19 cellular contexts compared by ENCODE assay signal in the genomic region with DNA sequence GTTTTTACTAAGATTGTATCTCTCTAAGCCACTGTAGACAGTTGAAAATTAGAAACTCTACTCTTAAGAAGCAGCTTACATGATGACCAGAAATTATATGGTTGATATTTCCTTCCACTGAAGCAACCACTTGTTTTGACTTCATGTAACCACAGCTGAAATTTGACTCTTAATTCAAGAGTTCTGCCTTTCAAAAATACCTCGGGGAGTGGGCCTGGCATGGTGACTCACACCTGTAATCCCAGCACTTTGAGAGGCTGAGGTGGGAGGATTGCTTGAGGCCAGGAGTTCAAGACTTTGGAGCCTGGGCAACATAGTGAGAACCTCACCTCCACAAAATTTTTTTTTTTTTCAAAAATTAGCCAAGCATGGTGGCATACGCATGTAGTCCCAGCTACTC. TPM values are rescaled to one million over a fixed set of nuclear protein-coding genes. Genes with fewer than 3 reads are reported as not detected.
A peak's percentile ranks its signal among the peaks of the same experiment; 100 is the strongest.
DNase-seq lines count a peak whose midpoint lies in the region; ATAC-seq and TF ChIP-seq lines count a peak whose summit lies in the region.
"Had no signal": no experiment of that assay in that cellular context is flagged by ENCODE, and none has a peak within 500 bp of the region (broad histone marks: within the 10 kb centered on the region; RNA-seq: fewer than 3 reads in every experiment).

No MANE protein-coding gene starts in this region.

- TF ChIP-seq CTCF in HEK293 (tag by site-specific recombination; IDR thresholded peaks at IDR 0.05) = no peak
- TF ChIP-seq CTCF in psoas muscle (IDR thresholded peaks at IDR 0.05) = no peak

- no peaks in the 10 kb centered on the region for H3K27me3 ChIP-seq in psoas muscle (ENCODE audit: insufficient read depth in 3 of 3, low read length in 2 of 3)
- H3K27me3 ChIP-seq: BLaER1 treated with 17β-estradiol and CSF1 and Interleukin-3, amounts not matched to agents 10 nM and 100 nM had no signal

- WGBS in psoas muscle, 3 donors = 29 to 60% (median 38%) methylated on average over 2 of the region's 2 CpGs

- H3K4me3 ChIP-seq in HEK293 (ENCODE audit: low read depth, low read length) (no peak overlapping the region), psoas muscle (peak overlapping the region; percentile 75)
- H3K4me3 ChIP-seq: BLaER1 treated with 17β-estradiol and CSF1 and Interleukin-3, amounts not matched to agents 10 nM and 100 nM had no signal

- intact Hi-C loops in psoas muscle (cut with DNase I) = no loop called here

- CTCF ChIA-PET in HEK293 (lab: Yijun Ruan, JAX) = interaction anchor here (0.6 kb wide), 1 partner anchor 291 kb away, joined by 3 read pairs; no protein-coding TSS in a partner anchor

- H3K27ac ChIP-seq in HEK293 (ENCODE audit: extremely low read depth, low read depth, low read length) = no peak overlapping the region
- peak overlapping the region; percentile 94 for H3K27ac ChIP-seq in psoas muscle
- H3K27ac ChIP-seq: BLaER1 treated with 17β-estradiol and CSF1 and Interleukin-3, amounts not matched to agents 10 nM and 100 nM had no signal

- H3K9me3 ChIP-seq in HEK293 (ENCODE audit: control insufficient read depth, insufficient read depth, low read depth, low read length) (no peaks in the 10 kb centered on the region), psoas muscle (no peaks in the 10 kb centered on the region)
- H3K9me3 ChIP-seq: BLaER1 treated with 17β-estradiol and CSF1 and Interleukin-3, amounts not matched to agents 10 nM and 100 nM had no signal

- H3K36me3 ChIP-seq in HEK293 (ENCODE audit: control insufficient read depth in 2 of 2, insufficient read depth in 1 of 2, low read length in 2 of 2) (no peaks in the 10 kb centered on the region), psoas muscle (ENCODE audit: insufficient read depth in 1 of 2, low read depth in 1 of 2) (peaks cover 0 to 55% of the 10 kb centered on the region in 2 donors)
- H3K36me3 ChIP-seq: BLaER1 treated with 17β-estradiol and CSF1 and Interleukin-3, amounts not matched to agents 10 nM and 100 nM had no signal

- ATAC-seq in psoas muscle = peak; percentile 12 to 29 (median 22)
- ATAC-seq: CD8-positive, alpha-beta T cell; SK-N-SH treated with all-trans-retinoic acid at 6 μM for 48 hours; T-cell had no signal

- H3K4me1 ChIP-seq in HEK293 (ENCODE audit: control insufficient read depth, insufficient read depth, low read length) = no peaks in the 10 kb centered on the region
- peaks cover 54% of the 10 kb centered on the region for H3K4me1 ChIP-seq in psoas muscle
- H3K4me1 ChIP-seq: BLaER1 treated with 17β-estradiol and CSF1 and Interleukin-3, amounts not matched to agents 10 nM and 100 nM had no signal

- DNase-seq in M059J (ENCODE audit: low read depth) (peak; percentile 81), amniotic epithelial cell (ENCODE audit: low read depth) (peak; percentile 11), psoas muscle (no peak), NCI-H146 treated with DMSO at 0.1 percent for 48 hours (lab: John Stamatoyannopoulos, UW; ENCODE audit: unreplicated experiment) (no peak), NCI-H1694 treated with DMSO at 0.1 percent for 48 hours (lab: John Stamatoyannopoulos, UW) (no peak), DMS79 treated with DMSO at 0.1 percent for 48 hours (lab: John Stamatoyannopoulos, UW) (no peak)
- DNase-seq: Calu3; CD8-positive, alpha-beta T cell; Kasumi-1; NCI-H1105 treated with DMSO at 0.1 percent for 48 hours; NCI-H1930; NCI-H510A; NCI-H748 treated with DMSO at 0.1 percent for 48 hours; RPMI8226; SHP77 treated with DMSO at 0.1 percent for 48 hours; T-cell had no signal

- POLR2A ChIA-PET in HEK293 (lab: Yijun Ruan, JAX) = no interaction called here

TF ChIP-seq in HEK293, 187 proteins besides CTCF, POLR2A, EP300 and RAD21:
- TF ChIP-seq ZNF707 (tag by site-specific recombination; IDR thresholded peaks at IDR 0.05) (no peak), SP2 (tag by site-specific recombination; IDR thresholded peaks at IDR 0.05) (no peak), SP7 (tag by site-specific recombination; IDR thresholded peaks at IDR 0.05) (peak; percentile 75)

RNA-seq across cellular contexts. Expression of a gene that starts 4.3 kb away (rescaled TPM):
- not detected in 2 replicates for total RNA-seq in M059J (2014; rRNA removed; shearing (Covaris generic))
- total RNA-seq in psoas muscle = 100 to 1,000 TPM in 2 of 4 donors, 10 to 100 TPM in 2; 73.4 to 289 (median 155) TPM
- 100 to 1,000 TPM in 2 of 3 donors, 1 to 10 TPM in 1; 4.8 to 174 (median 129) TPM for polyA plus RNA-seq in psoas muscle
- total RNA-seq: Calu3; CD8-positive, alpha-beta T cell had no signal

RNA-seq across cellular contexts. Expression of a gene that starts 21.2 kb away (rescaled TPM):
- 0.39 and 0.84 TPM in 2 replicates for total RNA-seq in M059J (2014; rRNA removed; shearing (Covaris generic))
- 10 to 100 TPM; 12.6 to 16.4 (median 14.7) TPM for total RNA-seq in psoas muscle
- 10 to 100 TPM in 1 of 3 donors, 1 to 10 TPM in 2; 1.4 to 18.3 (median 8.7) TPM for polyA plus RNA-seq in psoas muscle

RNA-seq across cellular contexts. Expression of a gene that starts 25.5 kb away (rescaled TPM):
- 81.8 and 99.7 TPM in 2 replicates for total RNA-seq in M059J (2014; rRNA removed; shearing (Covaris generic))
- 1 to 10 TPM; 3.6 to 6.6 (median 5.9) TPM for total RNA-seq in psoas muscle
- 10 to 100 TPM in 1 of 3 donors, 1 to 10 TPM in 2; 4.3 to 15.8 (median 5.0) TPM for polyA plus RNA-seq in psoas muscle

Comparison
In these comparisons a context has a peak if more than half of its experiments do, and no peak if none do; other contexts are left out.
1. DNase-seq: peak in M059J (single experiment) and amniotic epithelial cell (single experiment); none in psoas muscle (0 of 2), NCI-H146 treated with DMSO at 0.1 percent for 48 hours (single experiment), NCI-H1694 treated with DMSO at 0.1 percent for 48 hours (single experiment) and DMS79 treated with DMSO at 0.1 percent for 48 hours (single experiment).
2. RNA of a gene that starts 4.3 kb away (total RNA-seq): 73.4 to 289 TPM in psoas muscle; not detected in M059J; every median in the first group is over 10 times any median in the second.
3. RNA of a gene that starts 25.5 kb away (total RNA-seq): 81.8 to 99.7 TPM in M059J; 3.6 to 6.6 TPM in psoas muscle; every median in the first group is over 10 times any median in the second.